Comparison of ENCODE assay signal across 8 cellular contexts in the genomic region with DNA sequence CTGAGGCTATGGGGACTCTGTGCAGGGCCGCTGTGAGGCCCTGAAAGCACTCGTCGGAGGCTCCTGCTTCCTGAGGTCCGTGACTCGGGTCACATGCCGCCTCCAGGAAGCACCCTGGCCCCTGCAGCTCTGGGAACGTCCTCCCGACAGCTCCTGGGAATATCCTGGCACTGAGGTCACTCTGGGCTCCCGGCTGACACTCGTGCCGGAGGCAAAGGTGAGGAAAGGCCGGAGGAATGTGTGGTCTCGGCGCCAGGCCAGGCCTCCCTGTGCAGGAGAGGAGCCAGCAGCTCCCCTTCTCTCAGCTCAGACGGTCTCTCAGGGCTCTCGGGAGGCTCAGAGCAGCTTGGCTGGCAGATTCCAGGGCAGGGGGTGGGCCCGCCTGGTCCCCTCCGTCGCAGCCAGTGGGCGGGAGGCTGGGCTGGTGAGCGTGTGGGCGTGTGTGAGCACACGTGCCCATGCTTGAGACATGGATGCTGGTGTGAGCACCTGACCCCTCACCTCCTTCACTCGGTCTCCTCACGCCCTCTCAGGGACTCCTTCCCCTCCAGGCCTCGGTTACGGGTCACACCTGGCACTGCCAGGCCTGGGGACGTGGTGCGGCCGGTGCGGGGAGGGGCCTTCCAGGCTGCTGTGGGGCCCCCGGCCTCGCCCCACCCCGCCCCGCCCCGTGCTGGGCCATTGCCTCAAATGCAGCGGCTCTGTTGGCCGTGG. TPM values are rescaled to one million over a fixed set of nuclear protein-coding genes. Genes with fewer than 3 reads are reported as not detected.
DNase-seq lines count a peak whose midpoint lies in the region; ATAC-seq and TF ChIP-seq lines count a peak whose summit lies in the region.

No MANE protein-coding gene starts in this region.

- no peak for TF ChIP-seq POLR2A in NB4 (IDR thresholded peaks at IDR 0.05; ENCODE audit: extremely low read depth, insufficient read length)
- no peak for TF ChIP-seq POLR2A in GM18505 (IDR thresholded peaks at IDR 0.05; ENCODE audit: borderline replicate concordance, extremely low read depth, insufficient read depth, insufficient read length)

- H3K27me3 ChIP-seq in ACC112 (ENCODE audit: insufficient read depth, low read length) = peaks cover 12% of the 10 kb centered on the region; the same call in 1 of the 2 replicates

- peak overlapping the region; percentile 59 for H3K4me3 ChIP-seq in ACC112 (ENCODE audit: low read depth, low read length)
- no peak overlapping the region for H3K4me3 ChIP-seq in NB4 (ENCODE audit: low read depth, low read length)

- TF ChIP-seq CTCF in GM10266 (IDR thresholded peaks at IDR 0.05; ENCODE audit: control insufficient read depth, insufficient read depth, low read depth, missing control alignments) (no peak), NB4 (IDR thresholded peaks at IDR 0.05; ENCODE audit: low read depth, low read length) (no peak)

- H3K4me1 ChIP-seq in ACC112 (ENCODE audit: control insufficient read depth, insufficient read depth, low read length, unreplicated experiment) = no peaks in the 10 kb centered on the region

- no peaks in the 10 kb centered on the region for H3K36me3 ChIP-seq in ACC112 (ENCODE audit: insufficient read depth, low read length)

- no peaks in the 10 kb centered on the region for H3K36me3 Mint-ChIP-seq in activated CD8-positive, alpha-beta memory T cell treated with anti-CD3 and anti-CD28 coated beads, Interleukin-2, amount 10 ng/mL, durations not matched to agents 7 days and 5 days
- no peaks in the 10 kb centered on the region for H3K36me3 Mint-ChIP-seq in natural killer cell treated with Interleukin-12 subunit alpha and Interleukin-12 subunit beta and Interleukin-15 and Interleukin-18, amount 100 ng/mL, for 72 hours

- no peak overlapping the region for H3K27ac Mint-ChIP-seq in activated CD8-positive, alpha-beta memory T cell treated with anti-CD3 and anti-CD28 coated beads, Interleukin-2, amount 10 ng/mL, durations not matched to agents 7 days and 5 days
- no peak overlapping the region for H3K27ac Mint-ChIP-seq in natural killer cell treated with Interleukin-12 subunit alpha and Interleukin-12 subunit beta and Interleukin-15 and Interleukin-18, amount 100 ng/mL, for 72 hours

- peak; percentile 65 for ATAC-seq in activated CD8-positive, alpha-beta memory T cell treated with anti-CD3 and anti-CD28 coated beads, Interleukin-2, amount 10 ng/mL, durations not matched to agents 7 days and 5 days
- peak; percentile 57 to 68 for ATAC-seq in natural killer cell treated with Interleukin-12 subunit alpha and Interleukin-12 subunit beta and Interleukin-15 and Interleukin-18, amount 100 ng/mL, for 72 hours
- ATAC-seq in GM18520 (IDR thresholded peaks at IDR 0.05; ENCODE audit: unreplicated experiment) (no peak), GM18505 (IDR thresholded peaks at IDR 0.05; ENCODE audit: unreplicated experiment) (no peak)

- H3K9me3 Mint-ChIP-seq in activated CD8-positive, alpha-beta memory T cell treated with anti-CD3 and anti-CD28 coated beads, Interleukin-2, amount 10 ng/mL, durations not matched to agents 7 days and 5 days (ENCODE audit: low read depth) = no peaks in the 10 kb centered on the region
- no peaks in the 10 kb centered on the region for H3K9me3 Mint-ChIP-seq in natural killer cell treated with Interleukin-12 subunit alpha and Interleukin-12 subunit beta and Interleukin-15 and Interleukin-18, amount 100 ng/mL, for 72 hours

- H3K4me1 Mint-ChIP-seq in activated CD8-positive, alpha-beta memory T cell treated with anti-CD3 and anti-CD28 coated beads, Interleukin-2, amount 10 ng/mL, durations not matched to agents 7 days and 5 days = peaks cover 4% of the 10 kb centered on the region
- H3K4me1 Mint-ChIP-seq in natural killer cell treated with Interleukin-12 subunit alpha and Interleukin-12 subunit beta and Interleukin-15 and Interleukin-18, amount 100 ng/mL, for 72 hours (ENCODE audit: low read depth in 2 of 2) = peaks cover 0 to 5% of the 10 kb centered on the region in 2 donors

- CTCF ChIA-PET in activated CD8-positive, alpha-beta memory T cell treated with anti-CD3 and anti-CD28 coated beads, Interleukin-2, amount 10 ng/mL, durations not matched to agents 7 days and 5 days (lab: Charles Lee) = no interaction called here

- H3K79me2 ChIP-seq in ACC112 (ENCODE audit: control insufficient read depth, insufficient read depth, low read length, unreplicated experiment) = no peaks in the 10 kb centered on the region

- H2AFZ ChIP-seq in ACC112 (ENCODE audit: low read length, unreplicated experiment) = peak overlapping the region; percentile 66

- peaks cover 7% of the 10 kb centered on the region for H3K27me3 Mint-ChIP-seq in activated CD8-positive, alpha-beta memory T cell treated with anti-CD3 and anti-CD28 coated beads, Interleukin-2, amount 10 ng/mL, durations not matched to agents 7 days and 5 days
- H3K27me3 Mint-ChIP-seq in natural killer cell treated with Interleukin-12 subunit alpha and Interleukin-12 subunit beta and Interleukin-15 and Interleukin-18, amount 100 ng/mL, for 72 hours = peaks cover 0 to 2% of the 10 kb centered on the region in 2 donors

- no peak overlapping the region for H3K4me3 Mint-ChIP-seq in activated CD8-positive, alpha-beta memory T cell treated with anti-CD3 and anti-CD28 coated beads, Interleukin-2, amount 10 ng/mL, durations not matched to agents 7 days and 5 days
- H3K4me3 Mint-ChIP-seq in natural killer cell treated with Interleukin-12 subunit alpha and Interleukin-12 subunit beta and Interleukin-15 and Interleukin-18, amount 100 ng/mL, for 72 hours = no peak overlapping the region

- peak; percentile 80 for DNase-seq in GM10266 (ENCODE audit: extremely low spot score)
- peak; percentile 74 for DNase-seq in NB4 (ENCODE audit: low read depth)
- DNase-seq in activated CD8-positive, alpha-beta memory T cell treated with anti-CD3 and anti-CD28 coated beads, Interleukin-2, amount 10 ng/mL, durations not matched to agents 7 days and 5 days = no peak
- peak; percentile 66 for DNase-seq in fibroblast of gingiva (ENCODE audit: low read depth)
- peak; percentile 60 for DNase-seq in natural killer cell treated with Interleukin-12 subunit alpha and Interleukin-12 subunit beta and Interleukin-15 and Interleukin-18, amount 100 ng/mL, for 72 hours (ENCODE audit: low spot score)

- H3K27ac ChIP-seq in ACC112 (ENCODE audit: low read depth, low read length) = peak overlapping the region; percentile 60

RNA-seq across cellular contexts. Expression of a gene that starts 5.5 kb away (rescaled TPM):
- total RNA-seq in activated CD8-positive, alpha-beta memory T cell treated with anti-CD3 and anti-CD28 coated beads, Interleukin-2, amount 10 ng/mL, durations not matched to agents 7 days and 5 days = not detected
- not detected for total RNA-seq in natural killer cell treated with Interleukin-12 subunit alpha and Interleukin-12 subunit beta and Interleukin-15 and Interleukin-18, amount 100 ng/mL, for 72 hours

RNA-seq across cellular contexts. Expression of a gene that starts 36.3 kb away (rescaled TPM):
- total RNA-seq in activated CD8-positive, alpha-beta memory T cell treated with anti-CD3 and anti-CD28 coated beads, Interleukin-2, amount 10 ng/mL, durations not matched to agents 7 days and 5 days = 10 to 100 TPM; 22.9 to 23.6 TPM
- total RNA-seq in natural killer cell treated with Interleukin-12 subunit alpha and Interleukin-12 subunit beta and Interleukin-15 and Interleukin-18, amount 100 ng/mL, for 72 hours = 10 to 100 TPM; 18.6 to 37.1 TPM

RNA-seq across cellular contexts. Expression of a gene that starts 59.6 kb away (rescaled TPM):
- total RNA-seq in activated CD8-positive, alpha-beta memory T cell treated with anti-CD3 and anti-CD28 coated beads, Interleukin-2, amount 10 ng/mL, durations not matched to agents 7 days and 5 days = 10 to 100 TPM; 29.3 to 32.8 TPM
- 1 to 10 TPM; 9.3 to 9.4 TPM for total RNA-seq in natural killer cell treated with Interleukin-12 subunit alpha and Interleukin-12 subunit beta and Interleukin-15 and Interleukin-18, amount 100 ng/mL, for 72 hours

Comparison
In these comparisons a context has a peak if more than half of its experiments do, and no peak if none do; other contexts are left out.
1. ATAC-seq: peak in activated CD8-positive, alpha-beta memory T cell treated with anti-CD3 and anti-CD28 coated beads, Interleukin-2, amount 10 ng/mL, durations not matched to agents 7 days and 5 days (single experiment) and natural killer cell treated with Interleukin-12 subunit alpha and Interleukin-12 subunit beta and Interleukin-15 and Interleukin-18, amount 100 ng/mL, for 72 hours (2 of 2); none in GM18520 (single experiment) and GM18505 (single experiment).